In the genomic region with DNA sequence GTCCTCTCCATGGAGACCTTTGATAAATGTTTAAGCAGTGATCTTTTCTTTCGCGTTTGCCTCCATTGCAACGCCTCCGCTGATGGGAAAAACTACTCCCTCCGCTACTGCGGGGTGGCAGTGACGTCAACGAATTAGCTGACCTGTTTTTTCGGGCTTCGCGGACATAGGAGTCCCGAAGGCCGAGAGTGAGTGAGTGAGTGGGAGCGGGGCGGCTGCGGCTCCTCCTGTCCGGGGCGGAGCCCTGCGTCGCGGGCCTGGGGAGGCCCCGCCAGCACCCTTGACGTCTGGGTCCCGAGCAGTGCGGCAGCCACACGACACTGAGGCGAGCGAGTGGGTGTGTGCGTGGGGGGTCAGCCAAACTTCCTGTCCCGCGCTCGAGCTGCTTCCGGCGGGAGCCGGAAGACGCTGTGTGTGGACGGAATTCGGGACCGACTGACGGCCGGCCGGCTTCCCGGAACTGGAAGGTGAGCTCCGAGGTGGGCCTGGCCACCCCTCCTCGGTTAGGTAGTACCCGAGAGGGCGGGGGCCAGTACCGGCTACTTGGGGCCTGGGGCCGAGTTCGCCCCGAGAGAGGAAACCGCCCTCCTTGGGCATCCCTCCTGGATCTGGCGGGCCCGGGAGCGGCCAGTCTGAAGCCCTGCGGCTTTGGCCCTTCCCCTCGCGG, we compare ENCODE assay signal across 1 cellular context.
TF ChIP-seq lines count a peak whose summit lies in the region.

Gene ZNF410, plus strand, starts transcription at position 411 of the 667 bp plus-strand sequence. CDS start 5,317 bp downstream, outside the sequence.

TF ChIP-seq in WTC11, 78 proteins besides CTCF, POLR2A, EP300 and RAD21 (continued from another document):
- TF ChIP-seq RORB (CRISPR knock-in tag; IDR thresholded peaks at IDR 0.05), result no peak
- TF ChIP-seq, protein P1, sequence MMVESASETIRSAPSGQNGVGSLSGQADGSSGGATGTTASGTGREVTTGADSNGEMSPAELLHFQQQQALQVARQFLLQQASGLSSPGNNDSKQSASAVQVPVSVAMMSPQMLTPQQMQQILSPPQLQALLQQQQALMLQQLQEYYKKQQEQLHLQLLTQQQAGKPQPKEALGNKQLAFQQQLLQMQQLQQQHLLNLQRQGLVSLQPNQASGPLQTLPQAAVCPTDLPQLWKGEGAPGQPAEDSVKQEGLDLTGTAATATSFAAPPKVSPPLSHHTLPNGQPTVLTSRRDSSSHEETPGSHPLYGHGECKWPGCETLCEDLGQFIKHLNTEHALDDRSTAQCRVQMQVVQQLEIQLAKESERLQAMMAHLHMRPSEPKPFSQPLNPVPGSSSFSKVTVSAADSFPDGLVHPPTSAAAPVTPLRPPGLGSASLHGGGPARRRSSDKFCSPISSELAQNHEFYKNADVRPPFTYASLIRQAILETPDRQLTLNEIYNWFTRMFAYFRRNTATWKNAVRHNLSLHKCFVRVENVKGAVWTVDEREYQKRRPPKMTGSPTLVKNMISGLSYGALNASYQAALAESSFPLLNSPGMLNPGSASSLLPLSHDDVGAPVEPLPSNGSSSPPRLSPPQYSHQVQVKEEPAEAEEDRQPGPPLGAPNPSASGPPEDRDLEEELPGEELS (CRISPR knock-in tag; IDR thresholded peaks at IDR 0.05), result 0 out of 2 replicates have a peak, but pooled peaks have one; percentile 66
- TF ChIP-seq, protein P2, sequence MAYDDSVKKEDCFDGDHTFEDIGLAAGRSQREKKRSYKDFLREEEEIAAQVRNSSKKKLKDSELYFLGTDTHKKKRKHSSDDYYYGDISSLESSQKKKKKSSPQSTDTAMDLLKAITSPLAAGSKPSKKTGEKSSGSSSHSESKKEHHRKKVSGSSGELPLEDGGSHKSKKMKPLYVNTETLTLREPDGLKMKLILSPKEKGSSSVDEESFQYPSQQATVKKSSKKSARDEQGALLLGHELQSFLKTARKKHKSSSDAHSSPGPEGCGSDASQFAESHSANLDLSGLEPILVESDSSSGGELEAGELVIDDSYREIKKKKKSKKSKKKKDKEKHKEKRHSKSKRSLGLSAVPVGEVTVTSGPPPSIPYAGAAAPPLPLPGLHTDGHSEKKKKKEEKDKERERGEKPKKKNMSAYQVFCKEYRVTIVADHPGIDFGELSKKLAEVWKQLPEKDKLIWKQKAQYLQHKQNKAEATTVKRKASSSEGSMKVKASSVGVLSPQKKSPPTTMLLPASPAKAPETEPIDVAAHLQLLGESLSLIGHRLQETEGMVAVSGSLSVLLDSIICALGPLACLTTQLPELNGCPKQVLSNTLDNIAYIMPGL (CRISPR knock-in tag; IDR thresholded peaks at IDR 0.05), result peak; percentile 89
- TF ChIP-seq TEAD1 (CRISPR knock-in tag; IDR thresholded peaks at IDR 0.05), result peak; percentile 91
- TF ChIP-seq ATF1 (CRISPR knock-in tag; IDR thresholded peaks at IDR 0.05), result no peak; the same call in 1 of the 2 replicates
- no peak for TF ChIP-seq JUN (CRISPR knock-in tag; IDR thresholded peaks at IDR 0.05)
- TF ChIP-seq, protein P3, sequence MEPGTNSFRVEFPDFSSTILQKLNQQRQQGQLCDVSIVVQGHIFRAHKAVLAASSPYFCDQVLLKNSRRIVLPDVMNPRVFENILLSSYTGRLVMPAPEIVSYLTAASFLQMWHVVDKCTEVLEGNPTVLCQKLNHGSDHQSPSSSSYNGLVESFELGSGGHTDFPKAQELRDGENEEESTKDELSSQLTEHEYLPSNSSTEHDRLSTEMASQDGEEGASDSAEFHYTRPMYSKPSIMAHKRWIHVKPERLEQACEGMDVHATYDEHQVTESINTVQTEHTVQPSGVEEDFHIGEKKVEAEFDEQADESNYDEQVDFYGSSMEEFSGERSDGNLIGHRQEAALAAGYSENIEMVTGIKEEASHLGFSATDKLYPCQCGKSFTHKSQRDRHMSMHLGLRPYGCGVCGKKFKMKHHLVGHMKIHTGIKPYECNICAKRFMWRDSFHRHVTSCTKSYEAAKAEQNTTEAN (CRISPR knock-in tag; IDR thresholded peaks at IDR 0.05), result no peak
- no peak for TF ChIP-seq JAZF1 (CRISPR knock-in tag; IDR thresholded peaks at IDR 0.05)
- no peak for TF ChIP-seq ZMAT4 (CRISPR knock-in tag; IDR thresholded peaks at IDR 0.05)
- TF ChIP-seq GRHL2 (CRISPR knock-in tag; IDR thresholded peaks at IDR 0.05; ENCODE audit: insufficient replicate concordance, severe bottlenecking), result no peak
- TF ChIP-seq SMAD3 (CRISPR knock-in tag; IDR thresholded peaks at IDR 0.05; ENCODE audit: borderline replicate concordance), result peak; percentile 82; the same call in 1 of the 2 replicates
- peak; percentile 77 for TF ChIP-seq FOXP1 (CRISPR knock-in tag; IDR thresholded peaks at IDR 0.05; ENCODE audit: borderline replicate concordance)
- no peak for TF ChIP-seq TCF7 (CRISPR knock-in tag; IDR thresholded peaks at IDR 0.05; ENCODE audit: low read depth)
- TF ChIP-seq ARID4B (CRISPR knock-in tag; IDR thresholded peaks at IDR 0.05; ENCODE audit: borderline replicate concordance), result no peak; the same call in 1 of the 2 replicates
- TF ChIP-seq MYBL2 (CRISPR knock-in tag; IDR thresholded peaks at IDR 0.05), result 0 out of 2 replicates have a peak, but pooled peaks have one; percentile 52
- no peak for TF ChIP-seq TP53 (CRISPR knock-in tag; IDR thresholded peaks at IDR 0.05)
- peak; percentile 61 for TF ChIP-seq GABPB1 (CRISPR knock-in tag; IDR thresholded peaks at IDR 0.05)
- TF ChIP-seq CBFB (CRISPR knock-in tag; IDR thresholded peaks at IDR 0.05; ENCODE audit: low read depth), result 0 out of 2 replicates have a peak, but pooled peaks have one; percentile 76
- peak; percentile 84 for TF ChIP-seq FOXK1 (CRISPR knock-in tag; IDR thresholded peaks at IDR 0.05)
- TF ChIP-seq MAX (CRISPR knock-in tag; IDR thresholded peaks at IDR 0.05), result peak; percentile 85
- TF ChIP-seq ELF4 (CRISPR knock-in tag; IDR thresholded peaks at IDR 0.05; ENCODE audit: low read depth), result no peak
- TF ChIP-seq, protein P4, sequence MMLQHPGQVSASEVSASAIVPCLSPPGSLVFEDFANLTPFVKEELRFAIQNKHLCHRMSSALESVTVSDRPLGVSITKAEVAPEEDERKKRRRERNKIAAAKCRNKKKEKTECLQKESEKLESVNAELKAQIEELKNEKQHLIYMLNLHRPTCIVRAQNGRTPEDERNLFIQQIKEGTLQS (CRISPR knock-in tag; conservative IDR thresholded peaks at IDR 0.05), result no peak
- TF ChIP-seq, protein P5, sequence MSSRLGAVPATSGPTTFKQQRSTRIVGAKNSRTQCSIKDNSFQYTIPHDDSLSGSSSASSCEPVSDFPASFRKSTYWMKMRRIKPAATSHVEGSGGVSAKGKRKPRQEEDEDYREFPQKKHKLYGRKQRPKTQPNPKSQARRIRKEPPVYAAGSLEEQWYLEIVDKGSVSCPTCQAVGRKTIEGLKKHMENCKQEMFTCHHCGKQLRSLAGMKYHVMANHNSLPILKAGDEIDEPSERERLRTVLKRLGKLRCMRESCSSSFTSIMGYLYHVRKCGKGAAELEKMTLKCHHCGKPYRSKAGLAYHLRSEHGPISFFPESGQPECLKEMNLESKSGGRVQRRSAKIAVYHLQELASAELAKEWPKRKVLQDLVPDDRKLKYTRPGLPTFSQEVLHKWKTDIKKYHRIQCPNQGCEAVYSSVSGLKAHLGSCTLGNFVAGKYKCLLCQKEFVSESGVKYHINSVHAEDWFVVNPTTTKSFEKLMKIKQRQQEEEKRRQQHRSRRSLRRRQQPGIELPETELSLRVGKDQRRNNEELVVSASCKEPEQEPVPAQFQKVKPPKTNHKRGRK (CRISPR knock-in tag; IDR thresholded peaks at IDR 0.05; ENCODE audit: borderline replicate concordance), result no peak
- TF ChIP-seq ZNF138 (CRISPR knock-in tag; conservative IDR thresholded peaks at IDR 0.05), result 0 out of 2 replicates have a peak, but pooled peaks have one; percentile 62
- TF ChIP-seq, protein P6, sequence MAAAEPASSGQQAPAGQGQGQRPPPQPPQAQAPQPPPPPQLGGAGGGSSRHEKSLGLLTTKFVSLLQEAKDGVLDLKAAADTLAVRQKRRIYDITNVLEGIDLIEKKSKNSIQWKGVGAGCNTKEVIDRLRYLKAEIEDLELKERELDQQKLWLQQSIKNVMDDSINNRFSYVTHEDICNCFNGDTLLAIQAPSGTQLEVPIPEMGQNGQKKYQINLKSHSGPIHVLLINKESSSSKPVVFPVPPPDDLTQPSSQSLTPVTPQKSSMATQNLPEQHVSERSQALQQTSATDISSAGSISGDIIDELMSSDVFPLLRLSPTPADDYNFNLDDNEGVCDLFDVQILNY (CRISPR knock-in tag; IDR thresholded peaks at IDR 0.05), result peak; percentile 66; the same call in 1 of the 2 replicates
- no peak for TF ChIP-seq RELA (CRISPR knock-in tag; IDR thresholded peaks at IDR 0.05; ENCODE audit: borderline replicate concordance)
- peak; percentile 100 for TF ChIP-seq ETV6 (CRISPR knock-in tag; IDR thresholded peaks at IDR 0.05)
- TF ChIP-seq ZNF423 (CRISPR knock-in tag; IDR thresholded peaks at IDR 0.05), result peak; percentile 11; the same call in 1 of the 2 replicates
- 0 out of 2 replicates have a peak, but pooled peaks have one; percentile 32 for TF ChIP-seq NFE2L1 (CRISPR knock-in tag; IDR thresholded peaks at IDR 0.05)
- no peak; the same call in 1 of the 2 replicates for TF ChIP-seq E2F1 (CRISPR knock-in tag; IDR thresholded peaks at IDR 0.05)
- TF ChIP-seq ZNF121 (CRISPR knock-in tag; IDR thresholded peaks at IDR 0.05), result no peak
